In genomic region chr11:82867495-82868082, GRCh38 we compare ENCODE assay signal across 8 cellular contexts. TPM values are rescaled to one million over a fixed set of nuclear protein-coding genes. Genes with fewer than 3 reads are reported as not detected.
DNase-seq lines count a peak whose midpoint lies in the region; ATAC-seq, FAIRE-seq and TF ChIP-seq lines count a peak whose summit lies in the region.

No MANE protein-coding gene starts in this region.

- WGBS in pancreas, 2 donors: 16 to 18% methylated on average over 10 of the region's 10 CpGs

- peak overlapping the region; percentile 31 for H3K27ac Mint-ChIP-seq in activated naive CD4-positive, alpha-beta T cell treated with anti-CD3 and anti-CD28 coated beads for 36 hours

- peak overlapping the region; percentile 64 for H3K4me3 ChIP-seq in ACC112 (ENCODE audit: low read depth, low read length)
- peak overlapping the region in 1 of 4 donors; percentile 6 for H3K4me3 ChIP-seq in pancreas
- H3K4me3 ChIP-seq in tibial artery: peak overlapping the region in 1 of 2 donors; percentile 10

- H3K9me3 ChIP-seq in pancreas (no peaks in the 10 kb centered on the region), tibial artery (no peaks in the 10 kb centered on the region)

- peaks cover 9% of the 10 kb centered on the region for H3K4me1 Mint-ChIP-seq in activated naive CD4-positive, alpha-beta T cell treated with anti-CD3 and anti-CD28 coated beads for 36 hours (ENCODE audit: low read depth)

- no peaks in the 10 kb centered on the region for H3K79me2 ChIP-seq in ACC112 (ENCODE audit: control insufficient read depth, insufficient read depth, low read length, unreplicated experiment)

- intact Hi-C loops in activated naive CD4-positive, alpha-beta T cell treated with anti-CD3 and anti-CD28 coated beads for 36 hours (cut with micrococcal nuclease): loop anchor here (1.0 to 10.0 kb wide), 9 partner anchors 33 to 953 kb away; partner anchors contain the start of genes ANKRD42, CCDC90B and PRCP
- intact Hi-C loops in pancreas (cut with DNase I): loop anchor here in 1 of 3 donors (10.0 kb wide), 1 partner anchor 143 kb away; no protein-coding TSS in a partner anchor
- intact Hi-C loops in tibial artery (cut with DNase I; ENCODE audit: low total_unique reads): no loop called here

- H3K36me3 ChIP-seq in ACC112 (ENCODE audit: insufficient read depth, low read length): no peaks in the 10 kb centered on the region
- no peaks in the 10 kb centered on the region for H3K36me3 ChIP-seq in pancreas
- no peaks in the 10 kb centered on the region for H3K36me3 ChIP-seq in tibial artery

- H2AFZ ChIP-seq in ACC112 (ENCODE audit: low read length, unreplicated experiment): peak overlapping the region; percentile 91

- CTCF ChIA-PET in activated naive CD4-positive, alpha-beta T cell treated with anti-CD3 and anti-CD28 coated beads for 36 hours (lab: Charles Lee): interaction anchor here (0.5 to 5.5 kb wide), 71 partner anchors 9 to 956 kb away, joined by 3 to 57 read pairs (median 4); partner anchors contain the start of genes DDIAS, FAM181B and PRCP

- H3K36me3 Mint-ChIP-seq in activated naive CD4-positive, alpha-beta T cell treated with anti-CD3 and anti-CD28 coated beads for 36 hours (ENCODE audit: low read depth): no peaks in the 10 kb centered on the region

- peak; percentile 53 to 65 (median 60) for TF ChIP-seq CTCF in pancreas (IDR thresholded peaks at IDR 0.05)
- peak; percentile 68 to 69 for TF ChIP-seq CTCF in tibial artery (IDR thresholded peaks at IDR 0.05)

- no peak overlapping the region for H3K27ac ChIP-seq in ACC112 (ENCODE audit: low read depth, low read length)
- H3K27ac ChIP-seq in pancreas: no peak overlapping the region
- no peak overlapping the region for H3K27ac ChIP-seq in tibial artery

- H3K4me3 Mint-ChIP-seq in activated naive CD4-positive, alpha-beta T cell treated with anti-CD3 and anti-CD28 coated beads for 36 hours: peak overlapping the region; percentile 15

- H3K9me3 Mint-ChIP-seq in activated naive CD4-positive, alpha-beta T cell treated with anti-CD3 and anti-CD28 coated beads for 36 hours: no peaks in the 10 kb centered on the region

- H3K27me3 ChIP-seq in ACC112 (ENCODE audit: insufficient read depth, low read length): no peaks in the 10 kb centered on the region
- no peaks in the 10 kb centered on the region for H3K27me3 ChIP-seq in pancreas
- no peaks in the 10 kb centered on the region for H3K27me3 ChIP-seq in tibial artery

- H3K27me3 Mint-ChIP-seq in activated naive CD4-positive, alpha-beta T cell treated with anti-CD3 and anti-CD28 coated beads for 36 hours (ENCODE audit: low read depth): no peaks in the 10 kb centered on the region

- FAIRE-seq in pancreas (lab: Jason Lieb, UNC): no peak

- peak; percentile 83 for DNase-seq in NCI-H1092 treated with DMSO at 0.1 percent for 48 hours (lab: John Stamatoyannopoulos, UW)
- DNase-seq in SK-N-DZ (ENCODE audit: low spot score): peak; percentile 86
- peak; percentile 91 for DNase-seq in activated naive CD4-positive, alpha-beta T cell treated with anti-CD3 and anti-CD28 coated beads for 36 hours
- peak; percentile 86 for DNase-seq in globus pallidus (ENCODE audit: low spot score)
- DNase-seq in pancreas: peak in 5 of 6 donors; percentile 43 to 74 (median 67)
- peak; percentile 73 to 85 for DNase-seq in tibial artery

- ATAC-seq in GM18868 (IDR thresholded peaks at IDR 0.05; ENCODE audit: unreplicated experiment): peak; percentile 65
- ATAC-seq in pancreas: peak; percentile 42 to 75 (median 72)

- H3K4me1 ChIP-seq in ACC112 (ENCODE audit: control insufficient read depth, insufficient read depth, low read length, unreplicated experiment) (peaks cover 25% of the 10 kb centered on the region), pancreas (peaks cover 0 to 7% (median 4%) of the 10 kb centered on the region in 3 donors), tibial artery (peaks cover 0 to 26% (median 9%) of the 10 kb centered on the region in 4 donors)

RNA-seq across cellular contexts. Expression of gene PRCP, which starts 32.6 kb away (rescaled TPM):
- 40.7 and 44.6 TPM in 2 replicates for polyA plus RNA-seq in SK-N-DZ (2014; cell fraction: cytosol; rRNA removed)
- 16.7 and 21.8 TPM in 2 replicates for polyA plus RNA-seq in SK-N-DZ (2014; cell fraction: nucleus; rRNA removed)
- 10 to 100 TPM; 23.0 to 23.3 TPM for total RNA-seq in activated naive CD4-positive, alpha-beta T cell treated with anti-CD3 and anti-CD28 coated beads for 36 hours
- 10 to 100 TPM; 15.3 to 37.8 (median 22.3) TPM for total RNA-seq in pancreas
- 10 to 100 TPM in 1 of 2 donors, 1 to 10 TPM in 1; 7.9 to 24.7 TPM for polyA plus RNA-seq in pancreas

RNA-seq across cellular contexts. Expression of gene DDIAS, which starts 33.9 kb away (rescaled TPM):
- 33.3 and 35.6 TPM in 2 replicates for polyA plus RNA-seq in SK-N-DZ (2014; cell fraction: cytosol; rRNA removed)
- polyA plus RNA-seq in SK-N-DZ (2014; cell fraction: nucleus; rRNA removed): 19.6 and 29.7 TPM in 2 replicates
- 10 to 100 TPM; 15.8 to 18.0 TPM for total RNA-seq in activated naive CD4-positive, alpha-beta T cell treated with anti-CD3 and anti-CD28 coated beads for 36 hours
- total RNA-seq in pancreas: under 1 TPM in 5 of 6 donors, not detected in 1; 0.16 to 0.89 (median 0.46) TPM
- under 1 TPM; 0.11 to 0.33 TPM for polyA plus RNA-seq in pancreas

Comparison
In these comparisons a context has a peak if more than half of its experiments do, and no peak if none do; other contexts are left out.
1. RNA of gene DDIAS, which starts 33.9 kb away (total RNA-seq): 15.8 to 18.0 TPM in activated naive CD4-positive, alpha-beta T cell treated with anti-CD3 and anti-CD28 coated beads for 36 hours; 0.16 to 0.89 TPM in pancreas; every median in the first group is over 4 times any median in the second.
2. Peak in every context shown above with its lines, with median percentiles within 50 percentile points of each other: DNase-seq.